Comparison of ENCODE assay signal across 14 cellular contexts in genomic region chr7:50651227-50651989, GRCh38.
DNase-seq lines count a peak whose midpoint lies in the region; ATAC-seq, FAIRE-seq and TF ChIP-seq lines count a peak whose summit lies in the region.
"Had no signal": no experiment of that assay in that cellular context is flagged by ENCODE, and none has a peak within 500 bp of the region (broad histone marks: within the 10 kb centered on the region; RNA-seq: fewer than 3 reads in every experiment).

No MANE protein-coding gene starts in this region.

- TF ChIP-seq RAD21 in GM12878 (IDR thresholded peaks at IDR 0.05; ENCODE audit: insufficient read depth, low read depth, low read length) = no peak

- ATAC-seq in GM18505 (IDR thresholded peaks at IDR 0.05; ENCODE audit: unreplicated experiment) (peak; percentile 72), GM21381 (IDR thresholded peaks at IDR 0.05; ENCODE audit: unreplicated experiment) (peak; percentile 72), HG03060 (IDR thresholded peaks at IDR 0.05; ENCODE audit: low read depth, unreplicated experiment) (peak; percentile 81), GM12878 (peak; percentile 52; the same call in 2 of the 3 replicates)
- ATAC-seq: esophagus mucosa; pancreas; stimulated activated memory B cell treated with anti-CD40 and anti-IgM and Interleukin-4, amounts not matched to agents 10 μg/mL and 1 μg/mL and 100 μg/mL, for 72 hours had no signal

- H3K9me3 ChIP-seq in GM12878 (replicated peaks; ENCODE audit: control insufficient read depth, insufficient read depth, low read length) = no peaks in the 10 kb centered on the region
- H3K9me3 ChIP-seq: pancreas had no signal

- no peak for TF ChIP-seq EP300 in GM12878 (IDR thresholded peaks at IDR 0.05; ENCODE audit: borderline replicate concordance in 1 of 2, control insufficient read depth in 1 of 2, low read depth in 2 of 2, low read length in 2 of 2)

- POLR2A ChIA-PET in GM12878 (lab: Charles Lee) = no interaction called here

- DNase-seq in GM12878 (ENCODE audit: low read depth, low spot score) = no peak
- no peak for DNase-seq in hypothalamus (lab: John Stamatoyannopoulos, UW)
- DNase-seq in SK-N-DZ (ENCODE audit: low spot score) = no peak
- DNase-seq in NCI-H226 = no peak
- DNase-seq in NCI-H146 treated with DMSO at 0.1 percent for 48 hours (lab: John Stamatoyannopoulos, UW; ENCODE audit: unreplicated experiment) = no peak
- DNase-seq: cerebellar nuclear complex, NCI-H446 treated with DMSO at 0.1 percent for 48 hours, pancreas had no signal

- 0 out of 2 replicates have a peak, but pooled peaks cover under 1% of the 10 kb centered on the region for H3K4me1 ChIP-seq in GM12878 (ENCODE audit: control insufficient read depth, insufficient read depth, low read length)
- H3K4me1 ChIP-seq: pancreas had no signal

- BruUV-seq in GM12878 (replicated peaks; lab: Mats Ljungman, UMichigan) = no TSS peak

- SMC1A ChIA-PET in GM12878 (lab: Charles Lee; ENCODE audit: uncharacterized antibody, unreplicated experiment) = no interaction called here

- intact Hi-C loops in GM12878 (cut with micrococcal nuclease; ENCODE audit: unreplicated experiment) = no loop called here

- no peak for TF ChIP-seq POLR2A in GM18505 (IDR thresholded peaks at IDR 0.05; ENCODE audit: borderline replicate concordance, extremely low read depth, insufficient read depth, insufficient read length)
- TF ChIP-seq POLR2A in GM12878 (IDR thresholded peaks at IDR 0.05; ENCODE audit: low read depth, low read length) = no peak

- no peak for TF ChIP-seq CTCF in GM12878 (IDR thresholded peaks at IDR 0.05 in 2 of 3, conservative IDR thresholded peaks at IDR 0.05 in 1 of 3; ENCODE audit: control insufficient read depth in 2 of 3, extremely low read depth in 1 of 3, insufficient read depth in 1 of 3, low read depth in 3 of 3, low read length in 3 of 3)

- peaks cover 0 to 6% of the 10 kb centered on the region in 2 experiments; a peak in 1 of 4 replicates for H3K27me3 ChIP-seq in GM12878 (replicated peaks in 1 of 2; ENCODE audit: control insufficient read depth in 2 of 2, insufficient read depth in 2 of 2, low read length in 1 of 2)
- H3K27me3 ChIP-seq: pancreas had no signal

- RAD21 ChIA-PET in GM12878 (lab: Charles Lee; ENCODE audit: unreplicated experiment) = no interaction called here

- CTCF ChIA-PET in GM12878 (lab: Yijun Ruan, JAX) = no interaction called here

- FAIRE-seq in GM12878 (lab: Jason Lieb, UNC) = no peak
- FAIRE-seq: pancreas had no signal

- H3K4me3 ChIP-seq in GM12878 = no peak overlapping the region
- H3K4me3 ChIP-seq: pancreas had no signal

- no peaks in the 10 kb centered on the region for H3K79me2 ChIP-seq in GM12878 (ENCODE audit: control insufficient read depth, insufficient read depth, low read length)

- WGBS in GM12878 (ENCODE audit: insufficient coverage, insufficient replicate concordance, low lambda C conversion rate, missing lambda C conversion rate) = 19% methylated on average over 10 of the region's 10 CpGs

- no peak overlapping the region for H3K27ac ChIP-seq in GM12878 (ENCODE audit: control insufficient read depth, insufficient read depth)
- H3K27ac ChIP-seq: HL-60, pancreas had no signal

- no peak overlapping the region for H3K9ac ChIP-seq in GM12878 (ENCODE audit: control insufficient read depth, insufficient read depth, low read length)

- H3K4me2 ChIP-seq in GM12878 (ENCODE audit: control insufficient read depth, insufficient read depth) = no peak overlapping the region

- H3K36me3 ChIP-seq in GM12878 (ENCODE audit: control insufficient read depth in 2 of 2, insufficient read depth in 2 of 2, low read length in 1 of 2) = no peaks in the 10 kb centered on the region

- no peak overlapping the region for H2AFZ ChIP-seq in GM12878 (ENCODE audit: control insufficient read depth, low read depth, low read length)

- in situ Hi-C loops in GM12878 (cut with MboI) = no loop called here

- H4K20me1 ChIP-seq in GM12878 (ENCODE audit: control insufficient read depth, insufficient read depth) = no peaks in the 10 kb centered on the region

TF ChIP-seq in GM12878, 131 proteins besides CTCF, POLR2A, EP300 and RAD21:
- TF ChIP-seq HDAC6 (IDR thresholded peaks at IDR 0.05; ENCODE audit: unreplicated experiment) = no peak
- TF ChIP-seq RUNX3 (IDR thresholded peaks at IDR 0.05; ENCODE audit: low read length) = 0 out of 2 replicates have a peak, but pooled peaks have one; percentile 20
